In the genomic region with DNA sequence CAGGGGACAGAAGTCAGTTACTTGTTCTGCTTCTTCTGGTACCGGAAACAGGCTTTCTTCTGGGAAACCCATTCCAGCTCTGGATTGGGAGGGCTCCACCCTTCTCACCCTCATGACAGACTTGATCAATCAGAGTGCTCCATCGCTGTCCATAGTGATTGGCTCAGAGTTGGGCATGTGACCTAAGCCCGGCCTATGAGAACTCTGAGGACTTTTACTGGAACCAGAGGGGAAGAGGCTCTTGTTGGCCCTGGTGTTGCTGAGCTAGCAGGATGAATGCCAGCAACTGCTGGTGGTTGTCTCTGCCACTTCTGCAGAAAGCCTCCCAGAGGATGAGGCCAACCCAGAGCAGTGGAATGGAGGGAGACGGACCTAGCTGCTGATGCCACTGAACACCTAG, we compare ENCODE assay signal across 18 cellular contexts. TPM values are rescaled to one million over a fixed set of nuclear protein-coding genes. Genes with fewer than 3 reads are reported as not detected.
A peak's percentile ranks its signal among the peaks of the same experiment; 100 is the strongest.
DNase-seq lines count a peak whose midpoint lies in the region; ATAC-seq, FAIRE-seq and TF ChIP-seq lines count a peak whose summit lies in the region.
"Had no signal": no experiment of that assay in that cellular context is flagged by ENCODE, and none has a peak within 500 bp of the region (broad histone marks: within the 10 kb centered on the region; RNA-seq: fewer than 3 reads in every experiment).

No MANE protein-coding gene starts in this region.

- no peak overlapping the region for H3K27ac ChIP-seq in IMR-90 (ENCODE audit: insufficient read depth, low read length)
- H3K27ac ChIP-seq in left lung: no peak overlapping the region
- no peak overlapping the region for H3K27ac ChIP-seq in endodermal cell (ENCODE audit: low read depth, low read length)
- H3K27ac ChIP-seq: hepatocyte had no signal

- FAIRE-seq in RCC 7860 (lab: Jason Lieb, UNC): no peak

- H3K4ac ChIP-seq in IMR-90 (ENCODE audit: low read depth, low read length): no peak overlapping the region

- no peak overlapping the region for H2BK20ac ChIP-seq in IMR-90 (ENCODE audit: low read depth, low read length)

- H3K4me2 ChIP-seq in IMR-90 (ENCODE audit: low read depth, low read length): no peak overlapping the region
- H3K4me2 ChIP-seq: hepatocyte had no signal

- CTCF ChIA-PET in IMR-90 (lab: Yijun Ruan, JAX): no interaction called here
- CTCF ChIA-PET in WTC11 (lab: Charles Lee): interaction anchor here (1.3 to 3.5 kb wide), 3 partner anchors 12 to 56 kb away, joined by 5 to 20 read pairs (median 6); no protein-coding TSS in a partner anchor

- H2AFZ ChIP-seq in IMR-90 (replicated peaks; ENCODE audit: low read length, poor library complexity): no peak overlapping the region
- H2AFZ ChIP-seq: hepatocyte had no signal

- in situ Hi-C loops in IMR-90 (cut with MboI; ENCODE audit: low sequenced_read_pairs): loop anchor here (5.0 kb wide), 1 partner anchor 48 kb away; no protein-coding TSS in a partner anchor

- no peak for TF ChIP-seq CTCF in IMR-90 (conservative IDR thresholded peaks at IDR 0.05; ENCODE audit: low read depth, low read length)
- no peak for TF ChIP-seq CTCF in WTC11 (IDR thresholded peaks at IDR 0.05)
- no peak for TF ChIP-seq CTCF in left lung (IDR thresholded peaks at IDR 0.05)
- no peak for TF ChIP-seq CTCF in endodermal cell (conservative IDR thresholded peaks at IDR 0.05)

- H3K27me3 Mint-ChIP-seq in WTC11 (ENCODE audit: low read depth): no peaks in the 10 kb centered on the region
- H3K27me3 Mint-ChIP-seq in endodermal cell (ENCODE audit: insufficient read depth): no peaks in the 10 kb centered on the region
- H3K27me3 Mint-ChIP-seq: central memory CD8-positive, alpha-beta T cell had no signal

- H3K4me3 Mint-ChIP-seq in WTC11 (no peak overlapping the region), endodermal cell (no peak overlapping the region)
- H3K4me3 Mint-ChIP-seq: activated T-helper 17 cell treated with anti-CD3 and anti-CD28 coated beads, Interleukin-2, amount 50 U/mL, for 72 hours; central memory CD8-positive, alpha-beta T cell; IgD-negative memory B cell; T-helper 2 cell treated with Interferon-gamma antibody and Interleukin-4, amounts not matched to agents 5 μg/mL and 100 μg/mL, for 36 hours had no signal

- no peaks in the 10 kb centered on the region for H4K20me1 ChIP-seq in IMR-90 (ENCODE audit: insufficient read depth, low read length)

- H3K36me3 Mint-ChIP-seq in WTC11 (no peaks in the 10 kb centered on the region), endodermal cell (ENCODE audit: low read depth) (no peaks in the 10 kb centered on the region)
- H3K36me3 Mint-ChIP-seq: IgD-negative memory B cell had no signal

- no peak overlapping the region for H4K5ac ChIP-seq in IMR-90 (ENCODE audit: low read depth, low read length)

- DNase-seq in A172 (ENCODE audit: low spot score): peak; percentile 21
- DNase-seq in IMR-90: no peak
- DNase-seq in WTC11 (ENCODE audit: low spot score): no peak
- DNase-seq in left lung: peak in 1 of 2 donors; percentile 56
- DNase-seq in stimulated activated naive CD4-positive, alpha-beta T cell (lab: John Stamatoyannopoulos, UW): no peak
- no peak for DNase-seq in activated effector memory CD4-positive, alpha-beta T cell treated with anti-CD3 and anti-CD28 coated beads, Interleukin-2, amount 50 U/mL, for 16 hours
- no peak for DNase-seq in endodermal cell
- DNase-seq in RCC 7860 (ENCODE audit: low spot score): no peak
- DNase-seq: activated CD4-positive, CD25-positive, alpha-beta regulatory T cell treated with anti-CD3 and anti-CD28 coated beads, Interleukin-2, amount 50 U/mL, for 72 hours; kidney glomerular epithelial cell; NCI-H1092; SHP77; substantia nigra had no signal

- H3K9ac ChIP-seq in IMR-90 (ENCODE audit: low read depth, low read length): no peak overlapping the region
- H3K9ac ChIP-seq in endodermal cell (ENCODE audit: extremely low read depth, low read length, poor library complexity, severe bottlenecking): no peak overlapping the region

- TF ChIP-seq POLR2A in IMR-90 (IDR thresholded peaks at IDR 0.05; ENCODE audit: low read depth, low read length): no peak

- no peak overlapping the region for H3K18ac ChIP-seq in IMR-90 (ENCODE audit: low read depth, low read length)

- peaks cover 8% of the 10 kb centered on the region for H3K4me1 Mint-ChIP-seq in WTC11
- H3K4me1 Mint-ChIP-seq in endodermal cell: no peaks in the 10 kb centered on the region
- H3K4me1 Mint-ChIP-seq: activated T-helper 17 cell treated with anti-CD3 and anti-CD28 coated beads, Interleukin-2, amount 50 U/mL, for 72 hours; central memory CD8-positive, alpha-beta T cell; IgD-negative memory B cell had no signal

- no peak overlapping the region for H2BK5ac ChIP-seq in IMR-90 (ENCODE audit: low read depth, low read length, poor library complexity, severe bottlenecking)

- H2BK15ac ChIP-seq in IMR-90 (ENCODE audit: low read depth, low read length): no peak overlapping the region

- H3K27me3 ChIP-seq in IMR-90 (ENCODE audit: control insufficient read depth, insufficient read depth, low read length) (peaks cover 4% of the 10 kb centered on the region), left lung (no peaks in the 10 kb centered on the region), endodermal cell (ENCODE audit: control insufficient read depth, insufficient read depth, low read length, poor library complexity, severe bottlenecking) (no peaks in the 10 kb centered on the region)
- H3K27me3 ChIP-seq: hepatocyte had no signal

- no peak overlapping the region for H4K91ac ChIP-seq in IMR-90 (ENCODE audit: insufficient read depth, low read depth, low read length)

- H3K36me3 ChIP-seq in IMR-90 (ENCODE audit: control insufficient read depth, insufficient read depth, low read length) (no peaks in the 10 kb centered on the region), left lung (no peaks in the 10 kb centered on the region), endodermal cell (ENCODE audit: control insufficient read depth, insufficient read depth, low read length) (no peaks in the 10 kb centered on the region)

- intact Hi-C loops in IMR-90 (cut with micrococcal nuclease): no loop called here
- intact Hi-C loops in left lung (cut with DNase I): no loop called here

- 63% methylated on average over 1 of the region's 4 CpGs; no CpG with 5 or more reads in 1 of the 2 experiments for WGBS in IMR-90 (ENCODE audit: extremely low coverage in 2 of 2, insufficient read length in 1 of 2), 2 experiments
- WGBS in endodermal cell (ENCODE audit: insufficient coverage in 1 of 2, insufficient read length in 1 of 2), 2 experiments: 90 to 100% methylated on average over 2 to 4 of the region's 4 CpGs

- no peak for TF ChIP-seq RAD21 in IMR-90 (IDR thresholded peaks at IDR 0.05; ENCODE audit: low read length)

- H3K9me3 ChIP-seq in IMR-90 (ENCODE audit: control insufficient read depth, insufficient read depth, low read length) (no peaks in the 10 kb centered on the region), left lung (no peaks in the 10 kb centered on the region), endodermal cell (ENCODE audit: control insufficient read depth, low read length) (no peaks in the 10 kb centered on the region)

- ATAC-seq in IMR-90 (ENCODE audit: low read depth) (no peak), WTC11 (peak; percentile 77), left lung (peak; percentile 40)
- ATAC-seq: activated T-helper 17 cell treated with anti-CD3 and anti-CD28 coated beads, Interleukin-2, amount 50 U/mL, for 72 hours had no signal

- dilution Hi-C loops in IMR-90 (cut with HindIII; ENCODE audit: low sequenced_read_pairs, unreplicated experiment): no loop called here

- H2AK9ac ChIP-seq in IMR-90 (replicated peaks; ENCODE audit: low read depth, low read length, poor library complexity): no peak overlapping the region

- H3K14ac ChIP-seq in IMR-90 (replicated peaks; ENCODE audit: low read depth, low read length): no peak overlapping the region

- no peak overlapping the region for H2BK120ac ChIP-seq in IMR-90 (ENCODE audit: low read depth, low read length)

- no peak overlapping the region for H3K4me3 ChIP-seq in IMR-90 (ENCODE audit: insufficient read depth, low read depth, low read length)
- no peak overlapping the region for H3K4me3 ChIP-seq in left lung
- H3K4me3 ChIP-seq in endodermal cell (ENCODE audit: low read length): no peak overlapping the region
- H3K4me3 ChIP-seq: hepatocyte had no signal

- no peak overlapping the region for H4K8ac ChIP-seq in IMR-90 (ENCODE audit: low read depth in 2 of 2, low read length in 2 of 2)

- no peak overlapping the region for H3K23ac ChIP-seq in IMR-90 (ENCODE audit: low read depth, low read length)

- no peaks in the 10 kb centered on the region for H3K9me1 ChIP-seq in IMR-90 (ENCODE audit: insufficient read depth, low read length)

- no peak overlapping the region for H3K56ac ChIP-seq in IMR-90 (ENCODE audit: extremely low read depth, insufficient read depth, low read length)

- H3K9me3 Mint-ChIP-seq in WTC11 (no peaks in the 10 kb centered on the region), endodermal cell (no peaks in the 10 kb centered on the region)
- H3K9me3 Mint-ChIP-seq: activated T-helper 17 cell treated with anti-CD3 and anti-CD28 coated beads, Interleukin-2, amount 50 U/mL, for 72 hours; central memory CD8-positive, alpha-beta T cell; IgD-negative memory B cell; T-helper 2 cell treated with Interferon-gamma antibody and Interleukin-4, amounts not matched to agents 5 μg/mL and 100 μg/mL, for 36 hours had no signal

- H3K4me1 ChIP-seq in IMR-90 (ENCODE audit: control insufficient read depth, insufficient read depth, low read length) (no peaks in the 10 kb centered on the region), left lung (peaks cover 9 to 14% of the 10 kb centered on the region in 2 donors), endodermal cell (ENCODE audit: control insufficient read depth, insufficient read depth, low read length) (no peaks in the 10 kb centered on the region)

- H3K27ac Mint-ChIP-seq in WTC11 (no peak overlapping the region), endodermal cell (no peak overlapping the region)
- H3K27ac Mint-ChIP-seq: activated T-helper 17 cell treated with anti-CD3 and anti-CD28 coated beads, Interleukin-2, amount 50 U/mL, for 72 hours; IgD-negative memory B cell; T-helper 2 cell treated with Interferon-gamma antibody and Interleukin-4, amounts not matched to agents 5 μg/mL and 100 μg/mL, for 36 hours had no signal

- H2AK5ac ChIP-seq in IMR-90 (ENCODE audit: low read depth, low read length): no peak overlapping the region

- BruUV-seq in IMR-90 (replicated peaks; lab: Mats Ljungman, UMichigan): no TSS peak

- POLR2A ChIA-PET in IMR-90 (lab: Charles Lee; ENCODE audit: unreplicated experiment): no interaction called here
- POLR2A ChIA-PET in WTC11 (lab: Charles Lee): no interaction called here

- no peaks in the 10 kb centered on the region for H3K79me1 ChIP-seq in IMR-90 (ENCODE audit: low read depth in 1 of 2, low read length in 2 of 2)

RNA-seq across cellular contexts. Expression of gene TMEM37, which starts 33.3 kb away (rescaled TPM):
- 0.12 and 1.3 TPM in 2 replicates for total RNA-seq in A172 (2014; rRNA removed; shearing (Covaris generic))
- total RNA-seq in IMR-90 (2012; rRNA removed) (under 0.01 TPM in 1 of 2 replicates, not detected in the other), WTC11 (2021) (7.6 to 9.6 TPM (median 8.5 TPM) in 3 replicates), left lung (10 to 100 TPM; 15.3 to 31.2 TPM), endodermal cell (10 to 100 TPM; 12.0 to 16.2 TPM)
- polyA plus RNA-seq in IMR-90 (2012; rRNA removed): 0.30 and 0.39 TPM in 2 replicates
- polyA plus RNA-seq in IMR-90 (2012; cell fraction: cytosol; rRNA removed): 0.56 and 1.6 TPM in 2 replicates
- polyA plus RNA-seq in IMR-90 (2012; cell fraction: nucleus; rRNA removed; ENCODE audit: low replicate concordance): 0.09 and 0.13 TPM in 2 replicates
- polyA plus RNA-seq in endodermal cell (2013, experiment 1 of 2): 4.8 TPM
- polyA plus RNA-seq in endodermal cell (2013, experiment 2 of 2): 3.5 TPM
- total RNA-seq: activated T-helper 17 cell treated with anti-CD3 and anti-CD28 coated beads, Interleukin-2, amount 50 U/mL, for 72 hours had no signal
- polyA plus RNA-seq: IgD-negative memory B cell had no signal

RNA-seq across cellular contexts. Expression of gene SCTR, which starts 59.3 kb away (rescaled TPM):
- total RNA-seq in A172 (2014; rRNA removed; shearing (Covaris generic)): not detected in 2 replicates
- total RNA-seq in IMR-90 (2012; rRNA removed) (not detected in 2 replicates), WTC11 (2021) (0.09 to 0.18 TPM in 2 of 3 replicates, not detected in the other), left lung (10 to 100 TPM; 10.1 to 13.7 TPM), endodermal cell (under 1 TPM; 0.20 to 0.49 TPM)
- polyA plus RNA-seq in IMR-90 (2012; rRNA removed): not detected in 2 replicates
- polyA plus RNA-seq in IMR-90 (2012; cell fraction: cytosol; rRNA removed): not detected in 2 replicates
- polyA plus RNA-seq in IMR-90 (2012; cell fraction: nucleus; rRNA removed; ENCODE audit: low replicate concordance): not detected in 2 replicates
- 0.25 TPM for polyA plus RNA-seq in endodermal cell (2013, experiment 1 of 2)
- 0.41 TPM for polyA plus RNA-seq in endodermal cell (2013, experiment 2 of 2)
- total RNA-seq: activated T-helper 17 cell treated with anti-CD3 and anti-CD28 coated beads, Interleukin-2, amount 50 U/mL, for 72 hours had no signal
- polyA plus RNA-seq: IgD-negative memory B cell had no signal
